8 cellular contexts compared by ENCODE assay signal in the genomic region with DNA sequence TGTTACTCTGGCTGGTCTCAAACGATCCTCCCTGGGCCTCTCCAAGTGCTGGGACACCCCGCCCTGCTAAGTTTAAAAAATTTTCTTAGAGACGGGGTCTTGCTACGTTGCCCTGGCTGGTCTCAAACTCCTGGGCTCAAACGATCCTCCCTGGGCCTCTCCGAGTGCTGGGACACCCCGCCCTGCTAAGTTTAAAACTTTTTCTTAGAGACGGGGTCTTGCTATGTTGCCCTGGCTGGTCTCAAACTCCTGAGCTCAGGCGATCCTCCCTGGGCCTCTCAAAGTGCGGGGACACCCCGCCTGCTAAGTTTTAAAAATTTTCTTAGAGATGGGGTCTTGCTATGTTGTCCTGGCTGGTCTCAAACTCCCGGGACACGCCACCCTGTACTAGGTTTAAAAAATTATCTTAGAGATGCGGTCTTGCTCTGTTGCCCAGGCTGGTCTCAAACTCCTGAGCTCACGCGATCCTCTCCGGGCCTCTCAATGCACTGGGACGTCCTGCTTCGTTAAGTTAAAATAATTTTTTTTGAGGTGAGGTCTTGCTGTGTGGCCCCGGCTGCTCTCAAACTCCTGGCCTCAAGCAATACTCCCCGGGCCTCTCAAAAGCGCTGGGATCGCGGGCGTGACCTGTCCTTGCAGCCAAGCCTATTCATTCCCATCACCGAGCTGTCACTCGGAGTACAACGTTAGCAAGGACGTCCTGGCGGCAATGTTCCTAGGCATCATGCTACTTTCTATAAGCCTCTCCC. TPM values are rescaled to one million over a fixed set of nuclear protein-coding genes. Genes with fewer than 3 reads are reported as not detected.
DNase-seq lines count a peak whose midpoint lies in the region; ATAC-seq and TF ChIP-seq lines count a peak whose summit lies in the region.

No MANE protein-coding gene starts in this region.

- TF ChIP-seq CTCF in DND-41 (IDR thresholded peaks at IDR 0.05; ENCODE audit: borderline replicate concordance, extremely low read depth, low read length, poor library complexity, severe bottlenecking) (no peak), fibroblast of the aortic adventitia (IDR thresholded peaks at IDR 0.05; ENCODE audit: insufficient read depth, low read length) (no peak), GM20000 (IDR thresholded peaks at IDR 0.05; ENCODE audit: extremely low read depth, missing control alignments) (no peak)

- peaks cover 6% of the 10 kb centered on the region for H3K36me3 Mint-ChIP-seq in T-helper 17 cell (ENCODE audit: low read depth)

- H3K27ac Mint-ChIP-seq in T-helper 17 cell: peak overlapping the region; percentile 94

- peaks cover 59% of the 10 kb centered on the region for H3K4me1 ChIP-seq in DND-41 (ENCODE audit: insufficient read depth, low read length)

- peaks cover 44% of the 10 kb centered on the region for H3K4me1 Mint-ChIP-seq in T-helper 17 cell

- H4K20me1 ChIP-seq in DND-41 (ENCODE audit: insufficient read depth, low read length): peaks cover 75% of the 10 kb centered on the region

- ATAC-seq in DND-41 (ENCODE audit: insufficient read depth, low read depth) (no peak), T-helper 17 cell (no peak), GM18520 (IDR thresholded peaks at IDR 0.05; ENCODE audit: unreplicated experiment) (no peak)

- DNase-seq in DND-41: peak; percentile 3
- DNase-seq in T-helper 17 cell: no peak
- DNase-seq in fibroblast of the aortic adventitia (ENCODE audit: low read depth): no peak
- DNase-seq in posterior vena cava (ENCODE audit: low spot score): peak; percentile 76
- DNase-seq in KBM-7: no peak
- no peak for DNase-seq in T-helper 9 cell
- DNase-seq in GM20000 (ENCODE audit: low spot score): no peak

- H3K9me3 ChIP-seq in DND-41 (ENCODE audit: insufficient read depth, low read length, severe bottlenecking): no peaks in the 10 kb centered on the region
- no peaks in the 10 kb centered on the region for H3K9me3 ChIP-seq in T-helper 17 cell (ENCODE audit: control insufficient read depth, low read length, poor library complexity, severe bottlenecking)

- peaks cover 93% of the 10 kb centered on the region for H3K79me2 ChIP-seq in DND-41 (ENCODE audit: insufficient read depth, low read length)

- H3K4me3 Mint-ChIP-seq in T-helper 17 cell: peak overlapping the region; percentile 92

- no peak overlapping the region for H2AFZ ChIP-seq in DND-41 (ENCODE audit: low read depth, low read length)

- H3K27ac ChIP-seq in DND-41 (ENCODE audit: low read length): peak overlapping the region; percentile 98

- H3K4me3 ChIP-seq in DND-41 (ENCODE audit: low read depth in 1 of 2, low read length in 2 of 2) (peak overlapping the region; percentile 65 to 81), fibroblast of the aortic adventitia (ENCODE audit: low read depth, low read length) (peak overlapping the region; percentile 84)

- in situ Hi-C loops in KBM-7 (cut with MboI; ENCODE audit: low pct_unique_long_range_greater_than_20kb, low sequenced_read_pairs): no loop called here

- H3K4me2 ChIP-seq in DND-41 (ENCODE audit: insufficient read depth, low read length): peak overlapping the region; percentile 94

- H3K27me3 Mint-ChIP-seq in T-helper 17 cell: no peaks in the 10 kb centered on the region

- H3K27me3 ChIP-seq in DND-41 (ENCODE audit: insufficient read depth, low read length, poor library complexity): no peaks in the 10 kb centered on the region

- intact Hi-C loops in posterior vena cava (cut with DNase I): loop anchor here in 1 of 2 donors (5.0 kb wide), 1 partner anchor 62 kb away; a partner anchor contains a TSS

- peaks cover 76% of the 10 kb centered on the region for H3K36me3 ChIP-seq in DND-41 (ENCODE audit: insufficient read depth, low read length)

- H3K9ac ChIP-seq in DND-41 (ENCODE audit: low read depth, low read length): peak overlapping the region; percentile 96

RNA-seq across cellular contexts. Expression of a gene that starts 1.1 kb away (rescaled TPM):
- total RNA-seq in T-helper 17 cell (100 to 1,000 TPM; 314 to 329 TPM), fibroblast of the aortic adventitia (ENCODE audit: low replicate concordance) (190 and 311 TPM in 2 replicates), posterior vena cava (100 to 1,000 TPM; 204 to 218 TPM)

RNA-seq across cellular contexts. Expression of a gene that starts 54.2 kb away (rescaled TPM):
- total RNA-seq in T-helper 17 cell (1 to 10 TPM in 1 of 2 donors, under 1 TPM in 1; 0.60 to 2.8 TPM), fibroblast of the aortic adventitia (ENCODE audit: low replicate concordance) (0.09 TPM in 1 of 2 replicates, not detected in the other), posterior vena cava (1 to 10 TPM; 5.4 to 5.6 TPM)

Comparison
In these comparisons a context has a peak if more than half of its experiments do, and no peak if none do; other contexts are left out.
1. DNase-seq: peak in DND-41 (single experiment) and posterior vena cava (single experiment); none in T-helper 17 cell (0 of 3), fibroblast of the aortic adventitia (single experiment), KBM-7 (single experiment), T-helper 9 cell (single experiment) and GM20000 (single experiment).